ENCODE assay signal across 21 cellular contexts in genomic region chr1:162671664-162672415, GRCh38. TPM values are rescaled to one million over a fixed set of nuclear protein-coding genes. Genes with fewer than 3 reads are reported as not detected.
DNase-seq lines count a peak whose midpoint lies in the region; ATAC-seq and TF ChIP-seq lines count a peak whose summit lies in the region.
"Had no signal": no experiment of that assay in that cellular context is flagged by ENCODE, and none has a peak within 500 bp of the region (broad histone marks: within the 10 kb centered on the region; RNA-seq: fewer than 3 reads in every experiment).

No MANE protein-coding gene starts in this region.

- H3K27me3 ChIP-seq in ACC112 (ENCODE audit: insufficient read depth, low read length): no peaks in the 10 kb centered on the region
- H3K27me3 ChIP-seq in fibroblast of lung (ENCODE audit: control insufficient read depth, insufficient read depth, low read length): no peaks in the 10 kb centered on the region
- H3K27me3 ChIP-seq in gastrocnemius medialis: no peaks in the 10 kb centered on the region
- H3K27me3 ChIP-seq: dorsolateral prefrontal cortex, testis had no signal

- H3K9ac ChIP-seq in fibroblast of lung (ENCODE audit: insufficient read depth, low read length): no peak overlapping the region
- H3K9ac ChIP-seq: KMS-11 had no signal

- no peaks in the 10 kb centered on the region for H4K20me1 ChIP-seq in fibroblast of lung (ENCODE audit: control insufficient read depth, extremely low read depth, insufficient read depth, low read length)

- H3K27ac ChIP-seq in ACC112 (ENCODE audit: low read depth, low read length): peak overlapping the region; percentile 98
- H3K27ac ChIP-seq in fibroblast of lung (ENCODE audit: insufficient read depth, low read length): peak overlapping the region; percentile 47
- peak overlapping the region; percentile 34 to 61 (median 58) for H3K27ac ChIP-seq in gastrocnemius medialis
- H3K27ac ChIP-seq: KMS-11 had no signal

- H3K4me3 ChIP-seq in ACC112 (ENCODE audit: low read depth, low read length) (peak overlapping the region; percentile 46; the same call in 1 of the 2 replicates), fibroblast of lung (replicated peaks in 1 of 4; ENCODE audit: control extremely low read depth in 1 of 4, insufficient read depth in 1 of 4, low read depth in 3 of 4, low read length in 4 of 4) (no peak overlapping the region), gastrocnemius medialis (no peak overlapping the region)
- H3K4me3 ChIP-seq: dorsolateral prefrontal cortex, GM23338, testis had no signal

- H3K79me2 ChIP-seq in ACC112 (ENCODE audit: control insufficient read depth, insufficient read depth, low read length, unreplicated experiment): peaks cover 81% of the 10 kb centered on the region
- H3K79me2 ChIP-seq in fibroblast of lung (ENCODE audit: control insufficient read depth, insufficient read depth, low read length): peaks cover 85% of the 10 kb centered on the region

- H3K4me2 ChIP-seq in fibroblast of lung (ENCODE audit: extremely low read depth, insufficient read depth, low read length): peak overlapping the region; percentile 67
- H3K4me2 ChIP-seq: GM23338, KMS-11 had no signal

- peaks cover 84% of the 10 kb centered on the region for H3K4me1 ChIP-seq in ACC112 (ENCODE audit: control insufficient read depth, insufficient read depth, low read length, unreplicated experiment)
- H3K4me1 ChIP-seq in fibroblast of lung (ENCODE audit: control insufficient read depth, extremely low read depth, insufficient read depth, low read length): peaks cover 43% of the 10 kb centered on the region
- peaks cover 9 to 12% of the 10 kb centered on the region in 2 donors for H3K4me1 ChIP-seq in gastrocnemius medialis
- H3K4me1 ChIP-seq: testis had no signal

- TF ChIP-seq CTCF in fibroblast of lung (conservative IDR thresholded peaks at IDR 0.05 in 1 of 2, IDR thresholded peaks at IDR 0.05 in 1 of 2; ENCODE audit: low read depth in 1 of 2, low read length in 2 of 2) (no peak), gastrocnemius medialis (IDR thresholded peaks at IDR 0.05 in 4 of 5, conservative IDR thresholded peaks at IDR 0.05 in 1 of 5) (no peak)

- no peak for TF ChIP-seq POLR2A in gastrocnemius medialis (IDR thresholded peaks at IDR 0.05)

- H3K36me3 ChIP-seq in ACC112 (ENCODE audit: insufficient read depth, low read length) (peaks cover 8% of the 10 kb centered on the region; the same call in 1 of the 2 replicates), fibroblast of lung (ENCODE audit: control insufficient read depth, insufficient read depth, low read length) (peaks cover 2% of the 10 kb centered on the region), gastrocnemius medialis (no peaks in the 10 kb centered on the region)

- no peak for ATAC-seq in SK-N-SH treated with all-trans-retinoic acid at 6 μM for 48 hours
- ATAC-seq in gastrocnemius medialis: no peak
- no peak for ATAC-seq in HG03354 (IDR thresholded peaks at IDR 0.05; ENCODE audit: poor library complexity, severe bottlenecking, unreplicated experiment)
- no peak for ATAC-seq in HG03460 (IDR thresholded peaks at IDR 0.05; ENCODE audit: unreplicated experiment)
- ATAC-seq: activated naive CD8-positive, alpha-beta T cell treated with anti-CD3 and anti-CD28 coated beads, Interleukin-2, amount 50 U/mL, for 24 hours; GM23338 had no signal

- DNase-seq in fibroblast of lung (ENCODE audit: low read depth in 2 of 2) (no peak), gastrocnemius medialis (no peak), NCI-H69 (lab: John Stamatoyannopoulos, UW) (no peak)
- DNase-seq in stimulated activated CD4-positive, alpha-beta T cell treated with anti-CD3 and anti-CD28 coated beads, Interleukin-12 subunit alpha, Interleukin-12 subunit beta, amount 100 ng/mL, for 4 hours: no peak
- DNase-seq: activated B cell treated with CpG ODN at 0.5 μM for 24 hours; activated CD4-positive, alpha-beta T cell treated with anti-CD3 and anti-CD28 coated beads, Interleukin-2, amount 50 U/mL, for 48 hours; activated effector memory CD4-positive, alpha-beta T cell treated with Interleukin-2 at 50 U/mL for 16 hours; activated naive CD8-positive, alpha-beta T cell treated with anti-CD3 and anti-CD28 coated beads, Interleukin-2, amount 50 U/mL, for 24 hours; DND-41; dorsolateral prefrontal cortex; NCI-H1048; NCI-H2029; NCI-H345; T-helper 2 cell; testis had no signal

- intact Hi-C loops in gastrocnemius medialis (cut with DNase I; ENCODE audit: low total_unique reads): no loop called here

- H3K9me3 ChIP-seq in fibroblast of lung (ENCODE audit: control insufficient read depth, insufficient read depth, low read depth, low read length) (no peaks in the 10 kb centered on the region), gastrocnemius medialis (no peaks in the 10 kb centered on the region)
- H3K9me3 ChIP-seq: testis had no signal

- in situ Hi-C loops in gastrocnemius medialis (cut with MboI; ENCODE audit: low sequenced_read_pairs in 4 of 4): no loop called here

- H2AFZ ChIP-seq in ACC112 (ENCODE audit: low read length, unreplicated experiment): no peak overlapping the region
- no peak overlapping the region for H2AFZ ChIP-seq in fibroblast of lung (ENCODE audit: low read length)
- H2AFZ ChIP-seq: GM23338 had no signal

TF ChIP-seq in SK-N-SH treated with all-trans-retinoic acid at 6 μM for 48 hours, 23 proteins besides CTCF, POLR2A, EP300 and RAD21:
- no peak for TF ChIP-seq CSDC2 (CRISPR knock-in tag; IDR thresholded peaks at IDR 0.05)
- 0 out of 2 replicates have a peak, but pooled peaks have one; percentile 9 for TF ChIP-seq RARB (CRISPR knock-in tag; IDR thresholded peaks at IDR 0.05)
- TF ChIP-seq SNAI2 (CRISPR knock-in tag; IDR thresholded peaks at IDR 0.05): no peak
- no peak for TF ChIP-seq ZNF70 (CRISPR knock-in tag; IDR thresholded peaks at IDR 0.05)

RNA-seq across cellular contexts. Expression of gene DDR2, which starts 39.6 kb away (rescaled TPM):
- total RNA-seq in fibroblast of lung: 252 and 303 TPM in 2 replicates
- 144 and 192 TPM in 2 replicates for polyA plus RNA-seq in fibroblast of lung
- polyA plus RNA-seq in fibroblast of lung (2012): 65.9 and 114 TPM in 2 replicates
- polyA minus RNA-seq in fibroblast of lung (ENCODE audit: low replicate concordance): 313 and 334 TPM in 2 replicates
- 10 to 100 TPM in 2 of 4 donors, 1 to 10 TPM in 2; 9.8 to 15.4 (median 10.6) TPM for total RNA-seq in gastrocnemius medialis

Comparison
In these comparisons a context has a peak if more than half of its experiments do, and no peak if none do; other contexts are left out.
1. H3K27ac ChIP-seq: peak in every context shown above with its lines; median percentile 98 in ACC112; 58 in gastrocnemius medialis; 47 in fibroblast of lung.
2. RNA of gene DDR2, which starts 39.6 kb away (total RNA-seq): 252 to 303 TPM in fibroblast of lung; 9.8 to 15.4 TPM in gastrocnemius medialis; every median in the first group is over 10 times any median in the second.